In genomic region chr12:50112456-50113218, GRCh38 we compare ENCODE assay signal across 8 cellular contexts. TPM values are rescaled to one million over a fixed set of nuclear protein-coding genes. Genes with fewer than 3 reads are reported as not detected.
DNase-seq lines count a peak whose midpoint lies in the region; ATAC-seq and TF ChIP-seq lines count a peak whose summit lies in the region.

No MANE protein-coding gene starts in this region.

- intact Hi-C loops in left ventricle myocardium superior (cut with micrococcal nuclease): loop anchor here (10.0 kb wide), 1 partner anchor 52 kb away; the partner anchor contains the start of gene CERS5

- H3K9ac ChIP-seq in MM.1S (ENCODE audit: low read length): peak overlapping the region; percentile 87

- no peaks in the 10 kb centered on the region for H3K27me3 Mint-ChIP-seq in activated T-cell treated with anti-CD3 and anti-CD28 coated beads, Interleukin-2, amount 50 U/mL, for 72 hours (ENCODE audit: low read depth)

- H3K27ac ChIP-seq in MM.1S (ENCODE audit: low read length): peak overlapping the region; percentile 98

- DNase-seq in SIG-M5 treated with dmso at 0.1 percent for 504 hours (lab: John Stamatoyannopoulos, UW; ENCODE audit: unreplicated experiment): peak; percentile 78
- no peak for DNase-seq in SIG-M5 (lab: John Stamatoyannopoulos, UW)
- DNase-seq in MM.1S: peak; percentile 16
- no peak for DNase-seq in activated T-cell treated with anti-CD3 and anti-CD28 coated beads, Interleukin-2, amount 50 U/mL, for 72 hours
- DNase-seq in left ventricle myocardium superior: no peak
- DNase-seq in retinal pigment epithelial cell (ENCODE audit: low read depth): no peak
- DNase-seq in inferior parietal cortex (ENCODE audit: extremely low spot score): no peak
- DNase-seq in NCI-H1436 (lab: John Stamatoyannopoulos, UW): no peak

- peak overlapping the region; percentile 92 to 98 for H3K4me3 Mint-ChIP-seq in activated T-cell treated with anti-CD3 and anti-CD28 coated beads, Interleukin-2, amount 50 U/mL, for 72 hours

- no peaks in the 10 kb centered on the region for H3K27me3 ChIP-seq in MM.1S (replicated peaks; ENCODE audit: insufficient read depth, low read length)

- H3K9me3 Mint-ChIP-seq in activated T-cell treated with anti-CD3 and anti-CD28 coated beads, Interleukin-2, amount 50 U/mL, for 72 hours: no peaks in the 10 kb centered on the region

- H3F3A ChIP-seq in MM.1S (ENCODE audit: insufficient read depth, low read length): peaks cover 34% of the 10 kb centered on the region

- peak overlapping the region; percentile 93 for H3K4me3 ChIP-seq in MM.1S (ENCODE audit: low read length)
- peak overlapping the region; percentile 93 for H3K4me3 ChIP-seq in retinal pigment epithelial cell (ENCODE audit: low read length)

- peaks cover 32% of the 10 kb centered on the region for H3K4me1 ChIP-seq in MM.1S (ENCODE audit: low read length)

- H3K9me3 ChIP-seq in MM.1S (replicated peaks; ENCODE audit: insufficient read depth, low read length): no peaks in the 10 kb centered on the region

- TF ChIP-seq CTCF in MM.1S (IDR thresholded peaks at IDR 0.05; ENCODE audit: low read length): no peak
- no peak for TF ChIP-seq CTCF in retinal pigment epithelial cell (conservative IDR thresholded peaks at IDR 0.05; ENCODE audit: low read depth, low read length)

- peaks cover 6 to 14% of the 10 kb centered on the region in 2 donors for H3K36me3 Mint-ChIP-seq in activated T-cell treated with anti-CD3 and anti-CD28 coated beads, Interleukin-2, amount 50 U/mL, for 72 hours (ENCODE audit: insufficient read depth in 2 of 2)

- H3K36me3 ChIP-seq in MM.1S (replicated peaks; ENCODE audit: insufficient read depth, low read length): no peaks in the 10 kb centered on the region

- peak overlapping the region; percentile 59 for H2AFZ ChIP-seq in MM.1S (ENCODE audit: low read length)

- no peaks in the 10 kb centered on the region for H3K9me2 ChIP-seq in MM.1S (replicated peaks; ENCODE audit: insufficient read depth, low read length)

- no peak for ATAC-seq in activated T-cell treated with anti-CD3 and anti-CD28 coated beads, Interleukin-2, amount 50 U/mL, for 72 hours (replicated peaks in 1 of 2)
- peak; percentile 1 for ATAC-seq in left ventricle myocardium superior

- no peaks in the 10 kb centered on the region for H4K20me1 ChIP-seq in MM.1S (ENCODE audit: insufficient read depth, low read length)

- H3K79me2 ChIP-seq in MM.1S (ENCODE audit: low read length): peaks cover 54% of the 10 kb centered on the region

- peaks cover 51% of the 10 kb centered on the region for H3K4me1 Mint-ChIP-seq in activated T-cell treated with anti-CD3 and anti-CD28 coated beads, Interleukin-2, amount 50 U/mL, for 72 hours (ENCODE audit: low read depth)

- H3K27ac Mint-ChIP-seq in activated T-cell treated with anti-CD3 and anti-CD28 coated beads, Interleukin-2, amount 50 U/mL, for 72 hours: peak overlapping the region; percentile 86

- H3K4me2 ChIP-seq in MM.1S (ENCODE audit: low read depth, low read length): peak overlapping the region; percentile 46

RNA-seq across cellular contexts. Expression of gene COX14, which starts 0.6 kb away (rescaled TPM):
- 10 to 100 TPM; 41.5 to 50.1 TPM for total RNA-seq in activated T-cell treated with anti-CD3 and anti-CD28 coated beads, Interleukin-2, amount 50 U/mL, for 72 hours
- 237 TPM for total RNA-seq in left ventricle myocardium superior

RNA-seq across cellular contexts. Expression of gene GPD1, which starts 8.8 kb away (rescaled TPM):
- total RNA-seq in activated T-cell treated with anti-CD3 and anti-CD28 coated beads, Interleukin-2, amount 50 U/mL, for 72 hours: 1 to 10 TPM; 1.6 to 3.5 TPM
- total RNA-seq in left ventricle myocardium superior: 33.9 TPM

RNA-seq across cellular contexts. Expression of gene SMARCD1, which starts 27.5 kb away (rescaled TPM):
- 100 to 1,000 TPM in 1 of 2 donors, 10 to 100 TPM in 1; 91.0 to 111 TPM for total RNA-seq in activated T-cell treated with anti-CD3 and anti-CD28 coated beads, Interleukin-2, amount 50 U/mL, for 72 hours
- 17.2 TPM for total RNA-seq in left ventricle myocardium superior

RNA-seq across cellular contexts. Expression of gene CERS5, which starts 54.5 kb away (rescaled TPM):
- 10 to 100 TPM; 82.5 to 87.6 TPM for total RNA-seq in activated T-cell treated with anti-CD3 and anti-CD28 coated beads, Interleukin-2, amount 50 U/mL, for 72 hours
- 9.4 TPM for total RNA-seq in left ventricle myocardium superior

RNA-seq across cellular contexts. Expression of gene ASIC1, which starts 55.2 kb away (rescaled TPM):
- total RNA-seq in activated T-cell treated with anti-CD3 and anti-CD28 coated beads, Interleukin-2, amount 50 U/mL, for 72 hours: 10 to 100 TPM in 1 of 2 donors, 1 to 10 TPM in 1; 5.8 to 12.4 TPM
- 0.99 TPM for total RNA-seq in left ventricle myocardium superior

Comparison
In these comparisons a context has a peak if more than half of its experiments do, and no peak if none do; other contexts are left out.
1. DNase-seq: peak in SIG-M5 treated with dmso at 0.1 percent for 504 hours (single experiment) and MM.1S (single experiment); none in SIG-M5 (single experiment), activated T-cell treated with anti-CD3 and anti-CD28 coated beads, Interleukin-2, amount 50 U/mL, for 72 hours (0 of 2), left ventricle myocardium superior (single experiment), retinal pigment epithelial cell (single experiment), inferior parietal cortex (single experiment) and NCI-H1436 (single experiment).